Comparison of ENCODE assay signal across 13 cellular contexts in genomic region chr14:31969841-31970240, GRCh38.
"Had no signal": no experiment of that assay in that cellular context is flagged by ENCODE, and none has a peak within 500 bp of the region (broad histone marks: within the 10 kb centered on the region; RNA-seq: fewer than 3 reads in every experiment).

No MANE protein-coding gene starts in this region.

- H3K4me3 ChIP-seq: esophagus squamous epithelium, ovary, spleen, thoracic aorta had no signal

- DNase-seq: activated CD4-positive, alpha-beta T cell treated with anti-CD3 and anti-CD28 coated beads, Interleukin-2, amount 50 U/mL, for 4 hours; activated gamma-delta T cell; effector memory CD8-positive, alpha-beta T cell; esophagus squamous epithelium; hypothalamus; islet precursor cell; ovary; spleen; stimulated activated naive B cell treated with anti-CD40 and anti-IgM and Interleukin-4, amounts not matched to agents 10 μg/mL and 1 μg/mL and 100 μg/mL, for 72 hours had no signal

- ATAC-seq: effector memory CD8-positive, alpha-beta T cell; left lobe of liver; naive thymus-derived CD4-positive, alpha-beta T cell; stimulated activated naive B cell treated with anti-CD40 and anti-IgM and Interleukin-4, amounts not matched to agents 10 μg/mL and 1 μg/mL and 100 μg/mL, for 72 hours had no signal

- H3K27ac ChIP-seq: esophagus squamous epithelium, thoracic aorta had no signal

- FAIRE-seq: TTC549 had no signal

- H3K27me3 ChIP-seq: esophagus squamous epithelium, ovary, spleen had no signal

- H3K36me3 ChIP-seq: esophagus squamous epithelium, ovary, spleen, thoracic aorta had no signal
